In the genomic region with DNA sequence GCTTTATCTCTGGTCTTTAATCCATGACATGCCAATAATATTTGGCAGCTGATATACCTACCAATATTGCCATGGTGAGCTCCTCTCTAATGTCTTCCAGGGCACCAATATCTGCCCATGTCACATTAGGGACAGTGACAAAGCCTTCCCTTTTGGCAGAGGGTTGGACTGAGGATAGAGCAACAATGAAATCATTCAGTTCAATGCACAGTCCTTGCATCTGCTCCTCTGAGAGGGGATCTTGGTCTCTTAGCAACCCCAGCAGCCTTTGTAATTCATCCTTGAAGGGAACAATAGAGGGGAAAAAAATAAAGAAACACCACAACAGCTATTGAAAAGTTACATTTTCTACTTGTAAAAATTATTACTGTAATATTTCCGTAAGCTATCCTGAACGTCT, we compare ENCODE assay signal across 19 cellular contexts. TPM values are rescaled to one million over a fixed set of nuclear protein-coding genes. Genes with fewer than 3 reads are reported as not detected.
DNase-seq lines count a peak whose midpoint lies in the region; ATAC-seq and TF ChIP-seq lines count a peak whose summit lies in the region.
"Had no signal": no experiment of that assay in that cellular context is flagged by ENCODE, and none has a peak within 500 bp of the region (broad histone marks: within the 10 kb centered on the region; RNA-seq: fewer than 3 reads in every experiment).

No MANE protein-coding gene starts in this region.

- peak overlapping the region; percentile 19 for H3K9ac ChIP-seq in neural cell (ENCODE audit: low read length)

- CTCF ChIA-PET in CD4-positive, alpha-beta memory T cell (lab: Charles Lee; ENCODE audit: partially characterized antibody) = no interaction called here

- TF ChIP-seq EP300 in neural cell (conservative IDR thresholded peaks at IDR 0.05; ENCODE audit: poor library complexity, severe bottlenecking) = no peak

- no peak overlapping the region for H3K27ac ChIP-seq in GM23338 (ENCODE audit: low read depth)
- H3K27ac ChIP-seq in neural cell (ENCODE audit: low read length) = peak overlapping the region; percentile 56
- H3K27ac ChIP-seq in CD4-positive, alpha-beta memory T cell (ENCODE audit: low read depth, low read length) = no peak overlapping the region
- no peak overlapping the region for H3K27ac ChIP-seq in left ventricle myocardium inferior (replicated peaks)
- H3K27ac ChIP-seq: foreskin keratinocyte, ovary, skin epidermis, tibial artery, WERI-Rb-1 had no signal

- H3K27me3 ChIP-seq in GM23338 (ENCODE audit: insufficient read depth) (no peaks in the 10 kb centered on the region), neural cell (ENCODE audit: insufficient read depth, low read depth, low read length) (no peaks in the 10 kb centered on the region), left ventricle myocardium inferior (ENCODE audit: low read depth) (no peaks in the 10 kb centered on the region)
- no peaks in the 10 kb centered on the region for H3K27me3 ChIP-seq in CD4-positive, alpha-beta memory T cell (ENCODE audit: insufficient read depth, low read length)
- H3K27me3 ChIP-seq: foreskin keratinocyte, ovary, tibial artery had no signal

- H3F3A ChIP-seq in GM23338 (replicated peaks; ENCODE audit: low read depth) = peaks cover 3% of the 10 kb centered on the region
- H3F3A ChIP-seq in neural cell (ENCODE audit: insufficient read depth, low read length, poor library complexity, severe bottlenecking) = no peaks in the 10 kb centered on the region

- DNase-seq in GM23338 (ENCODE audit: low spot score) (peak; percentile 78), NCI-H69 (lab: John Stamatoyannopoulos, UW) (peak; percentile 13), globus pallidus (ENCODE audit: low spot score) (peak; percentile 92), left ventricle myocardium inferior (no peak), osteocyte (ENCODE audit: extremely low spot score, unreplicated experiment) (no peak)
- no peak for DNase-seq in activated CD4-positive, CD25-positive, alpha-beta regulatory T cell (lab: John Stamatoyannopoulos, UW)
- DNase-seq in CD4-positive, alpha-beta memory T cell = no peak
- DNase-seq: foreskin keratinocyte, HFFc6, ovary, T-helper 1 cell, tibial artery, WERI-Rb-1 had no signal

- H3K36me3 Mint-ChIP-seq in GM23338 (ENCODE audit: low read depth) (peaks cover 53% of the 10 kb centered on the region), osteocyte (ENCODE audit: unreplicated experiment) (peaks cover 29% of the 10 kb centered on the region)
- peaks cover 42 to 57% of the 10 kb centered on the region in 2 donors for H3K36me3 Mint-ChIP-seq in CD4-positive, alpha-beta memory T cell

- H3K27me3 Mint-ChIP-seq in GM23338 (ENCODE audit: insufficient read depth, low read depth, poor library complexity) (no peaks in the 10 kb centered on the region), osteocyte (ENCODE audit: unreplicated experiment) (no peaks in the 10 kb centered on the region)
- H3K27me3 Mint-ChIP-seq in CD4-positive, alpha-beta memory T cell = no peaks in the 10 kb centered on the region
- H3K27me3 Mint-ChIP-seq: central memory CD8-positive, alpha-beta T cell had no signal

- H3K9me3 Mint-ChIP-seq in GM23338 = no peaks in the 10 kb centered on the region
- no peaks in the 10 kb centered on the region for H3K9me3 Mint-ChIP-seq in CD4-positive, alpha-beta memory T cell
- H3K9me3 Mint-ChIP-seq in osteocyte (ENCODE audit: unreplicated experiment) = no peaks in the 10 kb centered on the region
- H3K9me3 Mint-ChIP-seq: activated T-helper 1 cell treated with anti-CD3 and anti-CD28 coated beads, Interleukin-12 subunit alpha, Interleukin-12 subunit beta, Interleukin-2, Interleukin-4 antibody, amounts not matched to agents 30 ng/mL and 10 ng/mL and 1 ng/mL, durations not matched to agents 14 hours and 24 hours and 36 hours; central memory CD8-positive, alpha-beta T cell; HFFc6; mesothelial cell of epicardium had no signal

- no peaks in the 10 kb centered on the region for H3K9me2 ChIP-seq in GM23338 (ENCODE audit: insufficient read depth)
- H3K9me2 ChIP-seq in neural cell (ENCODE audit: insufficient read depth, low read length) = no peaks in the 10 kb centered on the region

- peak; percentile 98 for ATAC-seq in GM23338
- ATAC-seq: foreskin keratinocyte, Right ventricle myocardium inferior had no signal

- H3K79me2 ChIP-seq in GM23338 (replicated peaks; ENCODE audit: insufficient read depth) (no peaks in the 10 kb centered on the region), neural cell (replicated peaks; ENCODE audit: insufficient read depth, low read length) (peaks cover 3% of the 10 kb centered on the region)

- TF ChIP-seq RAD21 in neural cell (conservative IDR thresholded peaks at IDR 0.05) = no peak

- H4K20me1 ChIP-seq in GM23338 (replicated peaks; ENCODE audit: insufficient read depth) (no peaks in the 10 kb centered on the region; the same call in 1 of the 2 replicates), neural cell (ENCODE audit: insufficient read depth) (no peaks in the 10 kb centered on the region)

- H3K4me3 ChIP-seq in GM23338 (no peak overlapping the region), neural cell (ENCODE audit: low read length) (peak overlapping the region; percentile 22), left ventricle myocardium inferior (no peak overlapping the region)
- no peak overlapping the region for H3K4me3 ChIP-seq in CD4-positive, alpha-beta memory T cell (ENCODE audit: low read length in 2 of 2)
- H3K4me3 ChIP-seq: ovary, skin epidermis, tibial artery had no signal

- H3K9me3 ChIP-seq in neural cell (ENCODE audit: low read length) (no peaks in the 10 kb centered on the region), left ventricle myocardium inferior (replicated peaks) (no peaks in the 10 kb centered on the region)
- no peaks in the 10 kb centered on the region for H3K9me3 ChIP-seq in CD4-positive, alpha-beta memory T cell (ENCODE audit: control insufficient read depth in 1 of 2, low read length in 2 of 2)
- H3K9me3 ChIP-seq: ovary, tibial artery had no signal

- intact Hi-C loops in CD4-positive, alpha-beta memory T cell (cut with micrococcal nuclease) = no loop called here
- intact Hi-C loops in left ventricle myocardium inferior (cut with micrococcal nuclease) = no loop called here

- H3K27ac Mint-ChIP-seq in GM23338 (peak overlapping the region; percentile 91), osteocyte (ENCODE audit: unreplicated experiment) (no peak overlapping the region)
- H3K27ac Mint-ChIP-seq in CD4-positive, alpha-beta memory T cell = peak overlapping the region in 1 of 7 donors; percentile 6
- H3K27ac Mint-ChIP-seq: HFFc6, mesothelial cell of epicardium had no signal

- H2AFZ ChIP-seq in GM23338 = no peak overlapping the region
- H2AFZ ChIP-seq in neural cell (ENCODE audit: low read depth, low read length) = no peak overlapping the region

- peaks cover 13% of the 10 kb centered on the region; the same call in 2 of the 3 replicates for H3K4me1 Mint-ChIP-seq in GM23338
- H3K4me1 Mint-ChIP-seq in CD4-positive, alpha-beta memory T cell = no peaks in the 10 kb centered on the region
- H3K4me1 Mint-ChIP-seq in osteocyte (ENCODE audit: unreplicated experiment) = no peaks in the 10 kb centered on the region
- H3K4me1 Mint-ChIP-seq: central memory CD8-positive, alpha-beta T cell; mesothelial cell of epicardium had no signal

- no peak overlapping the region for H3K4me2 ChIP-seq in GM23338
- no peak overlapping the region for H3K4me2 ChIP-seq in neural cell (ENCODE audit: low read length)

- TF ChIP-seq CTCF in GM23338 (conservative IDR thresholded peaks at IDR 0.05; ENCODE audit: low read depth in 2 of 2) (no peak), neural cell (IDR thresholded peaks at IDR 0.05; ENCODE audit: poor library complexity, severe bottlenecking) (no peak), left ventricle myocardium inferior (IDR thresholded peaks at IDR 0.05; ENCODE audit: borderline replicate concordance) (no peak), osteocyte (IDR thresholded peaks at IDR 0.05) (no peak)

- POLR2A ChIA-PET in CD4-positive, alpha-beta memory T cell (lab: Charles Lee; ENCODE audit: partially characterized antibody) = no interaction called here

- no peaks in the 10 kb centered on the region for H3K4me1 ChIP-seq in GM23338 (ENCODE audit: insufficient read depth)
- H3K4me1 ChIP-seq in CD4-positive, alpha-beta memory T cell (ENCODE audit: insufficient read depth, low read length) = no peaks in the 10 kb centered on the region
- H3K4me1 ChIP-seq in left ventricle myocardium inferior = no peaks in the 10 kb centered on the region
- H3K4me1 ChIP-seq: foreskin keratinocyte, tibial artery had no signal

- peaks cover 28% of the 10 kb centered on the region for H3K36me3 ChIP-seq in GM23338 (ENCODE audit: insufficient read depth)
- peaks cover 14% of the 10 kb centered on the region for H3K36me3 ChIP-seq in neural cell (ENCODE audit: insufficient read depth, low read length)
- H3K36me3 ChIP-seq in CD4-positive, alpha-beta memory T cell (ENCODE audit: insufficient read depth, low read length) = peaks cover 33% of the 10 kb centered on the region
- peaks cover 87% of the 10 kb centered on the region for H3K36me3 ChIP-seq in left ventricle myocardium inferior
- H3K36me3 ChIP-seq: ovary had no signal

- H3K4me3 Mint-ChIP-seq in GM23338 = no peak overlapping the region
- no peak overlapping the region for H3K4me3 Mint-ChIP-seq in CD4-positive, alpha-beta memory T cell
- no peak overlapping the region for H3K4me3 Mint-ChIP-seq in osteocyte (ENCODE audit: unreplicated experiment)
- H3K4me3 Mint-ChIP-seq: activated T-helper 1 cell treated with anti-CD3 and anti-CD28 coated beads, Interleukin-12 subunit alpha, Interleukin-12 subunit beta, Interleukin-2, Interleukin-4 antibody, amounts not matched to agents 30 ng/mL and 10 ng/mL and 1 ng/mL, durations not matched to agents 14 hours and 24 hours and 36 hours; central memory CD8-positive, alpha-beta T cell; HFFc6; mesothelial cell of epicardium had no signal

TF ChIP-seq in GM23338, 12 proteins besides CTCF, POLR2A, EP300 and RAD21 (continues in another document):
- TF ChIP-seq EZH2 (IDR thresholded peaks at IDR 0.05; ENCODE audit: low read depth, unreplicated experiment) (no peak), ZNF331 (CRISPR knock-in tag; IDR thresholded peaks at IDR 0.05; ENCODE audit: low read depth) (no peak), ZNF114 (CRISPR knock-in tag; IDR thresholded peaks at IDR 0.05) (no peak), JUNB (IDR thresholded peaks at IDR 0.05; ENCODE audit: unreplicated experiment) (no peak)

TF ChIP-seq in neural cell, 6 proteins besides CTCF, POLR2A, EP300 and RAD21:
- no peak for TF ChIP-seq POLR2AphosphoS5 (IDR thresholded peaks at IDR 0.05)
TF ChIP-seq in neural cell: peak in this region for 0.

RNA-seq across cellular contexts. Expression of a gene that starts 42.3 kb away (rescaled TPM):
- total RNA-seq in GM23338 (2014; rRNA removed; shearing (Covaris generic)) = 35.3 and 44.4 TPM in 2 replicates
- polyA plus RNA-seq in GM23338 (2016; fragmentation: Nextera tagmentation; extraction: Ambion mirVana) (62.2 and 71.7 TPM in 2 replicates), neural cell (77.3 and 84.2 TPM in 2 replicates)
- 59.4 and 62.3 TPM in 2 replicates for polyA minus RNA-seq in neural cell
- 10 to 100 TPM; 38.9 to 46.7 TPM for total RNA-seq in CD4-positive, alpha-beta memory T cell
- 10 to 100 TPM; 16.9 to 21.0 TPM for polyA plus RNA-seq in CD4-positive, alpha-beta memory T cell
- total RNA-seq in left ventricle myocardium inferior (10.3 TPM), osteocyte (22.5 and 28.2 TPM in 2 replicates)

Comparison
In these comparisons a context has a peak if more than half of its experiments do, and no peak if none do; other contexts are left out.
1. DNase-seq: peak in GM23338 (single experiment), NCI-H69 (single experiment) and globus pallidus (single experiment); none in activated CD4-positive, CD25-positive, alpha-beta regulatory T cell (0 of 4), CD4-positive, alpha-beta memory T cell (0 of 5), left ventricle myocardium inferior (single experiment) and osteocyte (single experiment).